ENCODE assay signal across 35 cellular contexts in the genomic region with DNA sequence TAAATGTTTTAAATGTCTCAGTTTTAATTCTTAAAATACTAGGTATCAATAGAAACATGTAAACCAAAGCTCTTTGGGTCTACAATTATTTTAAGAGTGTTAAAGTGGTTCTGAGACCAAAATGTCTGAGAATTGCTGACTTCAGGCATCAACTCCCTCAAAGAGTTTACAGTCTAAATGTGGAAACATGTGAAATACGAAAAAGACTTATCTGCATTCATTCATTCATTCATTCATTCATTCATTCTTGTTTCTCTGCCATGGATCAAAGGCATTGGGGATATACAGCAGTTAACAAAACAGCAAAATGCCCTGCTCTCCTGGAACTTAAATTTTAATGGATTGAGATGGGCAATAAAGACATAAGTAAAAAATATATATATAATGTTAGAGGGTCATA.
"Had no signal": no experiment of that assay in that cellular context is flagged by ENCODE, and none has a peak within 500 bp of the region (broad histone marks: within the 10 kb centered on the region; RNA-seq: fewer than 3 reads in every experiment).

No MANE protein-coding gene starts in this region.

- H3K9me3 ChIP-seq: MG63 had no signal

- H3K4me3 ChIP-seq: MG63 had no signal

- H3K27me3 ChIP-seq: MG63 had no signal

- DNase-seq: Karpas-422, Kasumi-1, MG63, MM.1S, MV-4-11, NCI-H1048, NCI-H1092, NCI-H1092 treated with DMSO at 0.1 percent for 48 hours, NCI-H1105, NCI-H1105 treated with DMSO at 0.1 percent for 48 hours, NCI-H1417, NCI-H1417 treated with DMSO at 0.1 percent for 48 hours, NCI-H1436, NCI-H1436 treated with DMSO at 0.1 percent for 48 hours, NCI-H146, NCI-H1694, NCI-H1694 treated with DMSO at 0.1 percent for 48 hours, NCI-H187, NCI-H187 treated with DMSO at 0.1 percent for 48 hours, NCI-H1930, NCI-H2029, NCI-H2029 treated with DMSO at 0.1 percent for 48 hours, NCI-H2081, NCI-H2081 treated with DMSO at 0.1 percent for 48 hours, NCI-H2107, NCI-H2171, NCI-H2171 treated with DMSO at 0.1 percent for 48 hours, NCI-H2227 treated with DMSO at 0.1 percent for 48 hours, NCI-H226, NCI-H345, NCI-H446, NCI-H446 treated with DMSO at 0.1 percent for 48 hours, NCI-H510A, NCI-H510A treated with DMSO at 0.1 percent for 48 hours, NCI-H524 had no signal

- H3K36me3 ChIP-seq: MG63 had no signal
